Comparison of ENCODE assay signal across 9 cellular contexts in genomic region chr11:70483077-70483861, GRCh38.
DNase-seq lines count a peak whose midpoint lies in the region; ATAC-seq and TF ChIP-seq lines count a peak whose summit lies in the region.
"Had no signal": no experiment of that assay in that cellular context is flagged by ENCODE, and none has a peak within 500 bp of the region (broad histone marks: within the 10 kb centered on the region; RNA-seq: fewer than 3 reads in every experiment).

No MANE protein-coding gene starts in this region.

- peak; percentile 9 for TF ChIP-seq CTCF in RWPE2 (IDR thresholded peaks at IDR 0.05; ENCODE audit: poor library complexity, severe bottlenecking)
- peak in 1 of 5 experiments; percentile 17 for TF ChIP-seq CTCF in transverse colon (IDR thresholded peaks at IDR 0.05)

- DNase-seq in NCI-H345 (lab: John Stamatoyannopoulos, UW) (peak; percentile 12), NCI-H345 treated with DMSO at 0.1 percent for 48 hours (lab: John Stamatoyannopoulos, UW; ENCODE audit: unreplicated experiment) (no peak), RWPE2 (ENCODE audit: low spot score) (no peak), left cardiac atrium (no peak), transverse colon (peak; percentile 28)
- DNase-seq in effector CD8-positive, alpha-beta T cell (lab: John Stamatoyannopoulos, UW): no peak
- no peak for DNase-seq in activated CD4-positive, alpha-beta T cell treated with anti-CD3 and anti-CD28 coated beads, Interleukin-2, amount 50 U/mL, for 48 hours
- DNase-seq in activated T-cell treated with anti-CD3 and anti-CD28 coated beads, Interleukin-2, amount 50 U/mL, for 48 hours: no peak

- H3K4me3 ChIP-seq in RWPE2 (ENCODE audit: severe bottlenecking) (no peak overlapping the region), transverse colon (no peak overlapping the region)

- WGBS in transverse colon (ENCODE audit: low coverage in 1 of 2), 2 donors: 77 to 84% methylated on average over 6 to 9 of the region's 9 CpGs

- ATAC-seq in RWPE2 (ENCODE audit: low read depth): 0 out of 3 replicates have a peak, but pooled peaks have one; percentile 10
- peak; percentile 58 to 72 for ATAC-seq in left cardiac atrium

- H3K9me3 ChIP-seq in RWPE2 (ENCODE audit: severe bottlenecking) (no peaks in the 10 kb centered on the region), transverse colon (no peaks in the 10 kb centered on the region)

- in situ Hi-C loops in transverse colon (cut with MboI; ENCODE audit: low pct_ligation_motif_present in 1 of 4, low pct_unique_long_range_greater_than_20kb in 1 of 4, low sequenced_read_pairs in 3 of 4): no loop called here

- H3K4me1 ChIP-seq in RWPE2 (ENCODE audit: insufficient read depth, poor library complexity, severe bottlenecking): peaks cover 4% of the 10 kb centered on the region
- peaks cover 0 to 3% (median 0%) of the 10 kb centered on the region in 4 donors for H3K4me1 ChIP-seq in transverse colon
- H3K4me1 ChIP-seq: parathyroid adenoma had no signal

- TF ChIP-seq EP300 in transverse colon (IDR thresholded peaks at IDR 0.05; ENCODE audit: low read depth): no peak

- intact Hi-C loops in left cardiac atrium (cut with DNase I) (loop anchor here in 1 of 2 donors (5.0 kb wide), 1 partner anchor 274 kb away; no protein-coding TSS in a partner anchor), transverse colon (cut with DNase I; ENCODE audit: low total_unique reads) (no loop called here)

- H3K27ac ChIP-seq in RWPE2 (ENCODE audit: poor library complexity, severe bottlenecking): no peak overlapping the region
- no peak overlapping the region for H3K27ac ChIP-seq in transverse colon
- H3K27ac ChIP-seq: parathyroid adenoma had no signal

- H3K27me3 ChIP-seq in RWPE2 (ENCODE audit: insufficient read depth, poor library complexity, severe bottlenecking): no peaks in the 10 kb centered on the region
- no peaks in the 10 kb centered on the region for H3K27me3 ChIP-seq in transverse colon

- H3K36me3 ChIP-seq in RWPE2 (ENCODE audit: low read depth) (no peaks in the 10 kb centered on the region), transverse colon (no peaks in the 10 kb centered on the region)

- no peak for TF ChIP-seq POLR2A in transverse colon (IDR thresholded peaks at IDR 0.05)

Comparison
In these comparisons a context has a peak if more than half of its experiments do, and no peak if none do; other contexts are left out.
1. DNase-seq: peak in NCI-H345 (single experiment) and transverse colon (single experiment); none in NCI-H345 treated with DMSO at 0.1 percent for 48 hours (single experiment), RWPE2 (single experiment), left cardiac atrium (single experiment), effector CD8-positive, alpha-beta T cell (single experiment), activated CD4-positive, alpha-beta T cell treated with anti-CD3 and anti-CD28 coated beads, Interleukin-2, amount 50 U/mL, for 48 hours (0 of 2) and activated T-cell treated with anti-CD3 and anti-CD28 coated beads, Interleukin-2, amount 50 U/mL, for 48 hours (0 of 2).